ENCODE assay signal across 9 cellular contexts in the genomic region with DNA sequence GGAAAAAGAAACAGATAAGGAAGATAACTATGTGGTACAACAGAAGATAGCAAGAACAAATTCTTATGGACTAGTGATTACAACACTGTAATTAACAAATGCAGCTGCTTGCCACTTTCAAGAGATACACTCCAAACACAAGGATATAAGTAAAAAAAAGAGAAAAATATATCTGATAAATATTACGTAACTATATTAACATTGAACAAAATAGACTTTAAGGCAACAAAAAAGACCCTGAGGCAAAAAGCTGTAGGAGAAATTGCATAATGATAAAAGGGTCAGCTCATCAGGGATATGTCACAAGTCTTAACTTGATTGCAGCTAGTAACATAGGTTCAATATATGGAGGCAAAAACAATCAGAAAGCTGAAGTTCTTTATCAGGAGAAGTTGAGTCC.
"Had no signal": no experiment of that assay in that cellular context is flagged by ENCODE, and none has a peak within 500 bp of the region (broad histone marks: within the 10 kb centered on the region; RNA-seq: fewer than 3 reads in every experiment).

No MANE protein-coding gene starts in this region.

- H3K27ac Mint-ChIP-seq: HFFc6 had no signal

- H3K4me1 ChIP-seq: HAP-1 had no signal

- H3K9me3 ChIP-seq: HAP-1 had no signal

- H3K4me3 ChIP-seq: GM23248, HAP-1 had no signal

- H3K27ac ChIP-seq: GM23248, HL-60 had no signal

- H3K36me3 ChIP-seq: HAP-1 had no signal

- H3K4me3 Mint-ChIP-seq: HFFc6 had no signal

- DNase-seq: GM23248, GOT3, H7, HFFc6, IMR-90 had no signal

- H2AFZ ChIP-seq: GM23248 had no signal

- H3K9ac ChIP-seq: GM23248 had no signal

- FAIRE-seq: HepG2 had no signal

- ATAC-seq: HCT116, HepG2 had no signal
